ENCODE assay signal across 19 cellular contexts in genomic region chr5:127428748-127429147, GRCh38.
A peak's percentile ranks its signal among the peaks of the same experiment; 100 is the strongest.
DNase-seq lines count a peak whose midpoint lies in the region; ATAC-seq, FAIRE-seq and TF ChIP-seq lines count a peak whose summit lies in the region.
"Had no signal": no experiment of that assay in that cellular context is flagged by ENCODE, and none has a peak within 500 bp of the region (broad histone marks: within the 10 kb centered on the region; RNA-seq: fewer than 3 reads in every experiment).

No MANE protein-coding gene starts in this region.

- no peak overlapping the region for H2BK15ac ChIP-seq in mesendoderm (replicated peaks; ENCODE audit: low read depth)

- ATAC-seq in body of pancreas (peak; percentile 90), sciatic nerve (peak; percentile 86)
- ATAC-seq: Panc1 had no signal

- 24 to 29% methylated on average over 5 of the region's 5 CpGs for WGBS in body of pancreas, 2 donors
- WGBS in mesendoderm (ENCODE audit: extremely low coverage, insufficient coverage, low lambda C conversion rate): no CpG with 5 or more reads among the region's 5 CpGs

- H3K79me1 ChIP-seq in mesendoderm (ENCODE audit: low read length): no peaks in the 10 kb centered on the region

- no peak overlapping the region for H4K5ac ChIP-seq in mesendoderm (ENCODE audit: low read length)

- H3K27ac ChIP-seq in body of pancreas: peak overlapping the region in 3 of 4 donors; percentile 6 to 71 (median 61)
- H3K27ac ChIP-seq in mesendoderm (ENCODE audit: low read depth, low read length): no peak overlapping the region
- H3K27ac ChIP-seq: BLaER1 treated with 17β-estradiol and CSF1 and Interleukin-3, amounts not matched to agents 10 nM and 100 nM; skin epidermis had no signal

- DNase-seq in NCI-H1048 (lab: John Stamatoyannopoulos, UW): peak; percentile 28
- DNase-seq in body of pancreas: peak in 3 of 4 donors; percentile 22 to 48 (median 31)
- DNase-seq in mesendoderm: peak; percentile 79
- DNase-seq in sciatic nerve (ENCODE audit: low spot score): no peak
- DNase-seq in NCI-H2081 treated with DMSO at 0.1 percent for 48 hours (lab: John Stamatoyannopoulos, UW): no peak
- no peak for DNase-seq in activated gamma-delta T cell treated with Interleukin-2 at 50 U/mL for 16 hours
- DNase-seq in RCC 7860 (ENCODE audit: low spot score): no peak
- DNase-seq: activated CD4-positive, alpha-beta T cell treated with anti-CD3 and anti-CD28 coated beads, Interleukin-2, amount 10 ng/mL, durations not matched to agents 24 days and 14 days; activated CD8-positive, alpha-beta memory T cell treated with anti-CD3 and anti-CD28 coated beads, Interleukin-2, amount 50 U/mL, for 4 hours; activated gamma-delta T cell; DMS53; NCI-H2171; NCI-H82; stimulated activated CD4-positive, alpha-beta T cell treated with anti-CD3 and anti-CD28 coated beads, Interleukin-4, amount 100 ng/mL, for 1 hour had no signal

- no peak overlapping the region for H3K4me3 ChIP-seq in body of pancreas
- H3K4me3 ChIP-seq in mesendoderm (ENCODE audit: low read length): no peak overlapping the region
- H3K4me3 ChIP-seq: BLaER1 treated with 17β-estradiol and CSF1 and Interleukin-3, amounts not matched to agents 10 nM and 100 nM; skin epidermis had no signal

- H2BK120ac ChIP-seq in mesendoderm (ENCODE audit: low read depth, low read length): no peak overlapping the region

- no peak overlapping the region for H3K18ac ChIP-seq in mesendoderm (ENCODE audit: low read length)

- H3K23ac ChIP-seq in mesendoderm (ENCODE audit: low read length): no peak overlapping the region

- no peak overlapping the region for H2BK5ac ChIP-seq in mesendoderm (ENCODE audit: low read length)

- TF ChIP-seq CTCF in body of pancreas (IDR thresholded peaks at IDR 0.05): no peak

- H3K9ac ChIP-seq in mesendoderm (ENCODE audit: low read length): no peak overlapping the region
- H3K9ac ChIP-seq: BLaER1 treated with 17β-estradiol and CSF1 and Interleukin-3, amounts not matched to agents 10 nM and 100 nM had no signal

- H3K79me2 ChIP-seq in mesendoderm (ENCODE audit: control insufficient read depth, insufficient read depth, low read length): no peaks in the 10 kb centered on the region

- no peak for FAIRE-seq in RCC 7860 (lab: Jason Lieb, UNC)
- FAIRE-seq: HTR-8/SVneo, TTC549 had no signal

- H3K4me1 ChIP-seq in body of pancreas (no peaks in the 10 kb centered on the region), mesendoderm (ENCODE audit: control insufficient read depth, low read depth, low read length) (no peaks in the 10 kb centered on the region)
- H3K4me1 ChIP-seq: BLaER1 treated with 17β-estradiol and CSF1 and Interleukin-3, amounts not matched to agents 10 nM and 100 nM had no signal

- H3K4ac ChIP-seq in mesendoderm (ENCODE audit: low read depth, low read length): no peak overlapping the region

- H3K36me3 ChIP-seq in body of pancreas (replicated peaks in 1 of 2; ENCODE audit: insufficient read depth in 1 of 2, low read depth in 2 of 2): no peaks in the 10 kb centered on the region
- no peaks in the 10 kb centered on the region for H3K36me3 ChIP-seq in mesendoderm (ENCODE audit: control insufficient read depth, insufficient read depth, low read length)
- H3K36me3 ChIP-seq: BLaER1 treated with 17β-estradiol and CSF1 and Interleukin-3, amounts not matched to agents 10 nM and 100 nM had no signal

- H3K27me3 ChIP-seq in body of pancreas (no peaks in the 10 kb centered on the region), mesendoderm (ENCODE audit: insufficient read depth, low read length, poor library complexity) (no peaks in the 10 kb centered on the region)
- H3K27me3 ChIP-seq: BLaER1 treated with 17β-estradiol and CSF1 and Interleukin-3, amounts not matched to agents 10 nM and 100 nM had no signal

- no peak overlapping the region for H3K4me2 ChIP-seq in mesendoderm (ENCODE audit: low read length)
- H3K4me2 ChIP-seq: BLaER1 treated with 17β-estradiol and CSF1 and Interleukin-3, amounts not matched to agents 10 nM and 100 nM had no signal

- no peak overlapping the region for H2AK5ac ChIP-seq in mesendoderm (ENCODE audit: low read length)

- intact Hi-C loops in body of pancreas (cut with DNase I) (no loop called here), sciatic nerve (cut with DNase I) (no loop called here)

- H4K8ac ChIP-seq in mesendoderm (ENCODE audit: low read depth, low read length): no peak overlapping the region

- H3K56ac ChIP-seq in mesendoderm (ENCODE audit: low read length): no peak overlapping the region

- no peaks in the 10 kb centered on the region for H3K9me3 ChIP-seq in body of pancreas

- no peak for TF ChIP-seq POLR2A in body of pancreas (IDR thresholded peaks at IDR 0.05)

Comparison
In these comparisons a context has a peak if more than half of its experiments do, and no peak if none do; other contexts are left out.
1. DNase-seq: peak in NCI-H1048 (single experiment), body of pancreas (3 of 4) and mesendoderm (single experiment); none in sciatic nerve (single experiment), NCI-H2081 treated with DMSO at 0.1 percent for 48 hours (single experiment), activated gamma-delta T cell treated with Interleukin-2 at 50 U/mL for 16 hours (single experiment) and RCC 7860 (single experiment).